Comparison of ENCODE assay signal across 8 cellular contexts in the genomic region with DNA sequence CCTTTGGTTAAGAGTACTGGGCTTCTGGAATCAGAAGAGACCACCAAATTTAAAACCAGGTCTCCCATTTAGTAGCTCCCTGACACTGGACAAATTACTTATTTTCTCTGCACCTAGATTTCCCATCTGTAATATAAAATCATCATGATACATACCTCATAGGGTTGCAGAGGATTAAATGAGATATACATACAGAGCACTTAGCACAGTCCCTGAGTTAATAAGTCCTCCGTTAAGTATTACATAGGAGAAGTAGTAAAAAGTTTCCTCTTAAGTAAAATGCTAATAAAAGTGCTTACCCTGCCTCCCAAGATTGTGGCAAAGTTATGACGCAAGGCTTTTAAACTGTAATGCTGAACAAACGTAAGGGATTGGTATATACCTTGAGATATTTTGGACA. TPM values are rescaled to one million over a fixed set of nuclear protein-coding genes. Genes with fewer than 3 reads are reported as not detected.
DNase-seq lines count a peak whose midpoint lies in the region; ATAC-seq, FAIRE-seq and TF ChIP-seq lines count a peak whose summit lies in the region.

No MANE protein-coding gene starts in this region.

- H3K36me3 ChIP-seq in A673 (ENCODE audit: insufficient read depth, low read length, poor library complexity, severe bottlenecking): no peaks in the 10 kb centered on the region
- H3K36me3 ChIP-seq in gastroesophageal sphincter: no peaks in the 10 kb centered on the region

- DNase-seq in A673 (ENCODE audit: low spot score) (no peak), D721Med (ENCODE audit: insufficient read length, low spot score) (no peak), MV-4-11 (lab: John Stamatoyannopoulos, UW) (no peak)

- H3K4me3 ChIP-seq in A673 (ENCODE audit: low read depth, low read length, poor library complexity, severe bottlenecking) (peak overlapping the region; percentile 55), gastroesophageal sphincter (peak overlapping the region; percentile 66 to 100), skin epidermis (peak overlapping the region; percentile 47 to 57 (median 50))

- TF ChIP-seq CTCF in A673 (conservative IDR thresholded peaks at IDR 0.05; ENCODE audit: low read depth, low read length) (no peak), gastroesophageal sphincter (IDR thresholded peaks at IDR 0.05) (no peak), D721Med (IDR thresholded peaks at IDR 0.05; ENCODE audit: insufficient read depth, missing control alignments) (no peak)

- H3K4me1 ChIP-seq in A673 (ENCODE audit: insufficient read depth, low read length, poor library complexity, severe bottlenecking) (no peaks in the 10 kb centered on the region), gastroesophageal sphincter (peaks cover 0 to 27% (median 0%) of the 10 kb centered on the region in 3 donors)

- H3K9me3 ChIP-seq in A673 (ENCODE audit: low read depth, low read length, poor library complexity, severe bottlenecking) (no peaks in the 10 kb centered on the region), gastroesophageal sphincter (no peaks in the 10 kb centered on the region)

- no peak for TF ChIP-seq EP300 in gastroesophageal sphincter (IDR thresholded peaks at IDR 0.05)

- CTCF ChIA-PET in A673 (lab: Charles Lee): no interaction called here

- H3K27me3 ChIP-seq in A673 (replicated peaks; ENCODE audit: insufficient read depth, low read depth, low read length, poor library complexity): no peaks in the 10 kb centered on the region
- no peaks in the 10 kb centered on the region for H3K27me3 ChIP-seq in gastroesophageal sphincter

- H3K27ac ChIP-seq in A673 (ENCODE audit: low read depth, low read length, poor library complexity, severe bottlenecking) (peak overlapping the region; percentile 7), gastroesophageal sphincter (peak overlapping the region; percentile 83 to 94 (median 90)), skin epidermis (peak overlapping the region in 19 of 21 experiments; percentile 58 to 90 (median 78))

- intact Hi-C loops in A673 (cut with micrococcal nuclease; ENCODE audit: unreplicated experiment): no loop called here

- FAIRE-seq in D721Med (lab: Jason Lieb, UNC): no peak

- TSS peak; percentile 51 for BruUV-seq in A673 (replicated peaks; lab: Mats Ljungman, UMichigan)

- POLR2A ChIA-PET in A673 (lab: Charles Lee; ENCODE audit: low non-redundant PET): interaction anchor here (0.6 kb wide), 1 partner anchor 18 kb away, joined by 3 read pairs; no protein-coding TSS in a partner anchor

- ATAC-seq in GM21390 (IDR thresholded peaks at IDR 0.05; ENCODE audit: unreplicated experiment) (peak; percentile 15), SK-N-SH treated with all-trans-retinoic acid at 6 μM for 48 hours (peak; percentile 20), gastroesophageal sphincter (peak; percentile 20), HG03457 (IDR thresholded peaks at IDR 0.05; ENCODE audit: unreplicated experiment) (no peak)

- no peak for TF ChIP-seq POLR2A in gastroesophageal sphincter (IDR thresholded peaks at IDR 0.05)

- WGBS in gastroesophageal sphincter (ENCODE audit: low coverage in 1 of 2), 2 donors: 4 to 31% methylated on average over 3 of the region's 3 CpGs

TF ChIP-seq in SK-N-SH treated with all-trans-retinoic acid at 6 μM for 48 hours, 23 proteins besides CTCF, POLR2A, EP300 and RAD21:
- TF ChIP-seq SNAI2 (CRISPR knock-in tag; IDR thresholded peaks at IDR 0.05) (no peak), BACH2 (CRISPR knock-in tag; IDR thresholded peaks at IDR 0.05; ENCODE audit: borderline replicate concordance) (no peak), TSHZ2 (CRISPR knock-in tag; IDR thresholded peaks at IDR 0.05) (no peak), ZFP3 (CRISPR knock-in tag; IDR thresholded peaks at IDR 0.05) (no peak), TOX (CRISPR knock-in tag; IDR thresholded peaks at IDR 0.05; ENCODE audit: borderline replicate concordance) (no peak)
- TF ChIP-seq, protein P1, sequence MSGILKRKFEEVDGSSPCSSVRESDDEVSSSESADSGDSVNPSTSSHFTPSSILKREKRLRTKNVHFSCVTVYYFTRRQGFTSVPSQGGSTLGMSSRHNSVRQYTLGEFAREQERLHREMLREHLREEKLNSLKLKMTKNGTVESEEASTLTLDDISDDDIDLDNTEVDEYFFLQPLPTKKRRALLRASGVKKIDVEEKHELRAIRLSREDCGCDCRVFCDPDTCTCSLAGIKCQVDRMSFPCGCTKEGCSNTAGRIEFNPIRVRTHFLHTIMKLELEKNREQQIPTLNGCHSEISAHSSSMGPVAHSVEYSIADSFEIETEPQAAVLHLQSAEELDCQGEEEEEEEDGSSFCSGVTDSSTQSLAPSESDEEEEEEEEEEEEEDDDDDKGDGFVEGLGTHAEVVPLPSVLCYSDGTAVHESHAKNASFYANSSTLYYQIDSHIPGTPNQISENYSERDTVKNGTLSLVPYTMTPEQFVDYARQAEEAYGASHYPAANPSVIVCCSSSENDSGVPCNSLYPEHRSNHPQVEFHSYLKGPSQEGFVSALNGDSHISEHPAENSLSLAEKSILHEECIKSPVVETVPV (CRISPR knock-in tag; IDR thresholded peaks at IDR 0.05): no peak

RNA-seq across cellular contexts. Expression of gene CHIC1, which starts 0.5 kb away (rescaled TPM):
- total RNA-seq in A673 (2021) (4.7 and 5.2 TPM in 2 replicates), gastroesophageal sphincter (10 to 100 TPM; 13.5 to 23.2 (median 14.8) TPM)

Comparison
In these comparisons a context has a peak if more than half of its experiments do, and no peak if none do; other contexts are left out.
1. H3K27ac ChIP-seq: peak in every context shown above with its lines; median percentile 90 in gastroesophageal sphincter; 78 in skin epidermis; 7 in A673.